Comparison of ENCODE assay signal across 9 cellular contexts in genomic region chr5:119578937-119579336, GRCh38. TPM values are rescaled to one million over a fixed set of nuclear protein-coding genes. Genes with fewer than 3 reads are reported as not detected.
DNase-seq lines count a peak whose midpoint lies in the region; ATAC-seq and TF ChIP-seq lines count a peak whose summit lies in the region.
"Had no signal": no experiment of that assay in that cellular context is flagged by ENCODE, and none has a peak within 500 bp of the region (broad histone marks: within the 10 kb centered on the region; RNA-seq: fewer than 3 reads in every experiment).

No MANE protein-coding gene starts in this region.

- H3K27me3 ChIP-seq in Panc1 (ENCODE audit: control insufficient read depth, insufficient read depth, low read length) (no peaks in the 10 kb centered on the region; the same call in 1 of the 2 replicates), suprapubic skin (no peaks in the 10 kb centered on the region)

- ATAC-seq in HG03457 (IDR thresholded peaks at IDR 0.05; ENCODE audit: unreplicated experiment): peak; percentile 43
- no peak for ATAC-seq in Panc1

- POLR2A ChIA-PET in Panc1 (lab: Charles Lee): no interaction called here

- in situ Hi-C loops in Panc1 (cut with HindIII; ENCODE audit: low pct_unique_long_range_greater_than_20kb, low sequenced_read_pairs): no loop called here

- CTCF ChIA-PET in Panc1 (lab: Charles Lee): interaction anchor here (0.6 kb wide), 1 partner anchor 177 kb away, joined by 3 read pairs; no protein-coding TSS in a partner anchor

- no peak overlapping the region for H3K27ac ChIP-seq in Panc1 (ENCODE audit: low read length)
- no peak overlapping the region for H3K27ac ChIP-seq in suprapubic skin
- H3K27ac ChIP-seq: parathyroid adenoma had no signal

- no peaks in the 10 kb centered on the region for H3K4me1 ChIP-seq in Panc1 (ENCODE audit: control insufficient read depth, insufficient read depth, low read length)
- H3K4me1 ChIP-seq in suprapubic skin: no peaks in the 10 kb centered on the region
- H3K4me1 ChIP-seq: parathyroid adenoma had no signal

- 65% methylated on average over 3 of the region's 3 CpGs for WGBS in suprapubic skin

- TF ChIP-seq EP300 in suprapubic skin (IDR thresholded peaks at IDR 0.05): no peak

- TF ChIP-seq CTCF in GM20000 (IDR thresholded peaks at IDR 0.05; ENCODE audit: extremely low read depth, missing control alignments) (no peak), Panc1 (IDR thresholded peaks at IDR 0.05) (peak; percentile 52), suprapubic skin (IDR thresholded peaks at IDR 0.05) (no peak)

- H3K36me3 ChIP-seq in Panc1 (ENCODE audit: control insufficient read depth, insufficient read depth, low read length): no peaks in the 10 kb centered on the region
- no peaks in the 10 kb centered on the region for H3K36me3 ChIP-seq in suprapubic skin

- H3K9me3 ChIP-seq in Panc1 (ENCODE audit: control insufficient read depth, insufficient read depth, low read depth, low read length) (no peaks in the 10 kb centered on the region), suprapubic skin (no peaks in the 10 kb centered on the region)

- H3K4me3 ChIP-seq in Panc1 (ENCODE audit: low read depth in 2 of 2, low read length in 2 of 2): no peak overlapping the region
- no peak overlapping the region for H3K4me3 ChIP-seq in suprapubic skin

- DNase-seq in ELR (ENCODE audit: low read depth) (peak; percentile 66), GM20000 (ENCODE audit: low spot score) (peak; percentile 26), Panc1 (ENCODE audit: low read depth, low spot score) (no peak), glomerular endothelial cell (ENCODE audit: extremely low read depth, low read depth, low spot score) (peak; percentile 3), cerebellum (ENCODE audit: low spot score) (no peak), suprapubic skin (ENCODE audit: low spot score in 2 of 2) (no peak), amygdala (lab: John Stamatoyannopoulos, UW) (no peak)

- TF ChIP-seq POLR2A in suprapubic skin (IDR thresholded peaks at IDR 0.05): no peak

- no TSS peak for BruUV-seq in Panc1 (replicated peaks; lab: Mats Ljungman, UMichigan)

- intact Hi-C loops in Panc1 (cut with micrococcal nuclease; ENCODE audit: unreplicated experiment): no loop called here

RNA-seq across cellular contexts. Expression of gene FAM170A, which starts 50.4 kb away (rescaled TPM):
- total RNA-seq in Panc1 (2021; ENCODE audit: unreplicated experiment) (not detected), glomerular endothelial cell (not detected in 2 replicates), cerebellum (not detected), suprapubic skin (under 1 TPM in 1 of 4 donors, not detected in 3; 0.68 TPM)
- not detected for polyA plus RNA-seq in Panc1 (2012; ENCODE audit: insufficient read length)

Comparison
In these comparisons a context has a peak if more than half of its experiments do, and no peak if none do; other contexts are left out.
1. DNase-seq: peak in ELR (single experiment), GM20000 (single experiment) and glomerular endothelial cell (single experiment); none in Panc1 (single experiment), cerebellum (single experiment), suprapubic skin (0 of 2) and amygdala (0 of 56).